Comparison of ENCODE assay signal across 27 cellular contexts in the genomic region with DNA sequence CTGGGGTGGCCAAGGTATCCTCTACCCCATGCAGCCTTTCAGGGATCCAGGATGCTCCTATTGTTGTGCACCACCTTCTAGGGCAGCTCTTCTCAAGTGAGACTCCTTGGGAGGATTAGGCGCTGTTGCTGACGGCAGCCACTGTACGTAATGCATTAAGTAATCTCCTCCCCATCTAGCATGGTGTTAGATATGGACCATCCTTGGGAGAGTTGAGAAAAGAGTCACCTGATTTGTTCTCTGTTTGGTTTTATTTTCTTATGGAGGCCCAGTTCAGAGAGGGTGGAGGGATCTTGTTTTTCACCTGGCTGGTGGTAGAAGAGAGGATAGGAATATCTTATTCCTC.
"Had no signal": no experiment of that assay in that cellular context is flagged by ENCODE, and none has a peak within 500 bp of the region (broad histone marks: within the 10 kb centered on the region; RNA-seq: fewer than 3 reads in every experiment).

No MANE protein-coding gene starts in this region.

- H3K36me3 ChIP-seq: stomach, suprapubic skin, thoracic aorta, thyroid gland, tibial artery, tibial nerve, transverse colon, upper lobe of left lung, upper lobe of right lung, uterus, vagina had no signal

- H3K27ac Mint-ChIP-seq: stimulated activated effector memory CD8-positive, alpha-beta T cell treated with anti-CD3 and anti-CD28 coated beads, Interleukin-12 subunit alpha, Interleukin-12 subunit beta, amount 100 ng/mL, for 72 hours; stimulated activated memory B cell treated with anti-CD40 and anti-IgM and Interleukin-4, amounts not matched to agents 10 μg/mL and 1 μg/mL and 100 μg/mL, for 72 hours; stimulated activated naive B cell treated with anti-CD40 and anti-IgM and Interleukin-4, amounts not matched to agents 10 μg/mL and 1 μg/mL and 100 μg/mL, for 72 hours; stimulated activated naive CD8-positive, alpha-beta T cell treated with anti-CD3 and anti-CD28 coated beads, Interleukin-15, amount 100 ng/mL, for 72 hours; stimulated activated naive CD8-positive, alpha-beta T cell treated with anti-CD3 and anti-CD28 coated beads, Interleukin-15, Interleukin-2, amounts not matched to agents 100 ng/mL and 50 ng/mL, for 24 hours had no signal

- H3K4me3 ChIP-seq: stomach, suprapubic skin, testis, thoracic aorta, thyroid gland, tibial artery, tibial nerve, transverse colon, upper lobe of left lung, upper lobe of right lung, uterus, vagina had no signal

- H3K27me3 Mint-ChIP-seq: stimulated activated naive CD8-positive, alpha-beta T cell treated with anti-CD3 and anti-CD28 coated beads, Interleukin-15, amount 100 ng/mL, for 72 hours had no signal

- H3K36me3 Mint-ChIP-seq: stimulated activated effector memory CD8-positive, alpha-beta T cell treated with anti-CD3 and anti-CD28 coated beads, Interleukin-12 subunit alpha, Interleukin-12 subunit beta, amount 100 ng/mL, for 72 hours; stimulated activated memory B cell treated with anti-CD40 and anti-IgM and Interleukin-4, amounts not matched to agents 10 μg/mL and 1 μg/mL and 100 μg/mL, for 72 hours; stimulated activated naive B cell treated with anti-CD40 and anti-IgM and Interleukin-4, amounts not matched to agents 10 μg/mL and 1 μg/mL and 100 μg/mL, for 72 hours had no signal

- H3K4me1 ChIP-seq: stomach, suprapubic skin, testis, thyroid gland, tibial artery, tibial nerve, transverse colon, upper lobe of left lung, upper lobe of right lung, uterus, vagina had no signal

- ATAC-seq: stimulated activated effector memory CD8-positive, alpha-beta T cell treated with anti-CD3 and anti-CD28 coated beads, Interleukin-12 subunit alpha, Interleukin-12 subunit beta, amount 100 ng/mL, for 72 hours; stimulated activated memory B cell treated with anti-CD40 and anti-IgM and Interleukin-4, amounts not matched to agents 10 μg/mL and 1 μg/mL and 100 μg/mL, for 72 hours; stimulated activated naive CD8-positive, alpha-beta T cell treated with anti-CD3 and anti-CD28 coated beads, Interleukin-15, amount 100 ng/mL, for 72 hours; stimulated activated naive CD8-positive, alpha-beta T cell treated with anti-CD3 and anti-CD28 coated beads, Interleukin-15, Interleukin-2, amounts not matched to agents 100 U/mL and 50 U/mL, for 24 hours; upper lobe of right lung had no signal

- H3K4me1 Mint-ChIP-seq: stimulated activated effector memory CD8-positive, alpha-beta T cell treated with anti-CD3 and anti-CD28 coated beads, Interleukin-12 subunit alpha, Interleukin-12 subunit beta, amount 100 ng/mL, for 72 hours; stimulated activated memory B cell treated with anti-CD40 and anti-IgM and Interleukin-4, amounts not matched to agents 10 μg/mL and 1 μg/mL and 100 μg/mL, for 72 hours; stimulated activated naive B cell treated with anti-CD40 and anti-IgM and Interleukin-4, amounts not matched to agents 10 μg/mL and 1 μg/mL and 100 μg/mL, for 72 hours; stimulated activated naive CD8-positive, alpha-beta T cell treated with anti-CD3 and anti-CD28 coated beads, Interleukin-15, amount 100 ng/mL, for 72 hours had no signal

- DNase-seq: stimulated activated CD4-positive, alpha-beta T cell treated with anti-CD3 and anti-CD28 coated beads, Interleukin-2, amount 100 ng/mL, for 48 hours; stimulated activated CD4-positive, alpha-beta T cell treated with anti-CD3 and anti-CD28 coated beads, Interleukin-4, amount 100 ng/mL, for 1 hour; stimulated activated CD4-positive, alpha-beta T cell treated with anti-CD3 and anti-CD28 coated beads, Interleukin-4, amount 100 ng/mL, for 24 hours; stimulated activated CD4-positive, alpha-beta T cell treated with anti-CD3 and anti-CD28 coated beads, Interleukin-4, amount 100 ng/mL, for 4 hours; stimulated activated CD8-positive, alpha-beta memory T cell treated with anti-CD3 and anti-CD28 coated beads, Interleukin-4, amount 100 ng/mL, for 48 hours; stimulated activated naive B cell treated with anti-CD40 and anti-IgM and Interleukin-4, amounts not matched to agents 10 μg/mL and 1 μg/mL and 100 μg/mL, for 72 hours; stimulated activated naive CD4-positive, alpha-beta T cell; stimulated activated naive CD4-positive, alpha-beta T cell treated with Interleukin-2 at 50 U/mL for 16 hours; stimulated activated naive CD8-positive, alpha-beta T cell treated with anti-CD3 and anti-CD28 coated beads, Interleukin-15, amount 100 ng/mL, for 72 hours; stimulated activated naive CD8-positive, alpha-beta T cell treated with anti-CD3 and anti-CD28 coated beads, Interleukin-15, Interleukin-2, amounts not matched to agents 100 U/mL and 50 U/mL, for 24 hours; stomach; substantia nigra; testis; thyroid gland; tibial artery; transverse colon; upper lobe of left lung; upper lobe of right lung; uterus had no signal

- H3K4me3 Mint-ChIP-seq: stimulated activated effector memory CD8-positive, alpha-beta T cell treated with anti-CD3 and anti-CD28 coated beads, Interleukin-12 subunit alpha, Interleukin-12 subunit beta, amount 100 ng/mL, for 72 hours; stimulated activated memory B cell treated with anti-CD40 and anti-IgM and Interleukin-4, amounts not matched to agents 10 μg/mL and 1 μg/mL and 100 μg/mL, for 72 hours; stimulated activated naive B cell treated with anti-CD40 and anti-IgM and Interleukin-4, amounts not matched to agents 10 μg/mL and 1 μg/mL and 100 μg/mL, for 72 hours; stimulated activated naive CD8-positive, alpha-beta T cell treated with anti-CD3 and anti-CD28 coated beads, Interleukin-15, amount 100 ng/mL, for 72 hours; stimulated activated naive CD8-positive, alpha-beta T cell treated with anti-CD3 and anti-CD28 coated beads, Interleukin-15, Interleukin-2, amounts not matched to agents 100 ng/mL and 50 ng/mL, for 24 hours had no signal

- H3K27ac ChIP-seq: stomach, suprapubic skin, testis, thoracic aorta, thyroid gland, tibial artery, tibial nerve, transverse colon, upper lobe of left lung, upper lobe of right lung, uterus, vagina had no signal

- H3K9me3 Mint-ChIP-seq: stimulated activated naive B cell treated with anti-CD40 and anti-IgM and Interleukin-4, amounts not matched to agents 10 μg/mL and 1 μg/mL and 100 μg/mL, for 72 hours; stimulated activated naive CD8-positive, alpha-beta T cell treated with anti-CD3 and anti-CD28 coated beads, Interleukin-15, amount 100 ng/mL, for 72 hours; stimulated activated naive CD8-positive, alpha-beta T cell treated with anti-CD3 and anti-CD28 coated beads, Interleukin-15, Interleukin-2, amounts not matched to agents 100 ng/mL and 50 ng/mL, for 24 hours had no signal

- H3K27me3 ChIP-seq: stomach, suprapubic skin, testis, thyroid gland, tibial artery, tibial nerve, transverse colon, upper lobe of left lung, upper lobe of right lung, uterus, vagina had no signal

- H3K9me3 ChIP-seq: suprapubic skin, testis, thoracic aorta, thyroid gland, tibial artery, transverse colon, upper lobe of left lung, upper lobe of right lung, uterus, vagina had no signal

- FAIRE-seq: urothelium cell line had no signal
